In genomic region chrX:72203421-72203820, GRCh38 we compare ENCODE assay signal across 25 cellular contexts. TPM values are rescaled to one million over a fixed set of nuclear protein-coding genes. Genes with fewer than 3 reads are reported as not detected.
DNase-seq lines count a peak whose midpoint lies in the region; ATAC-seq, FAIRE-seq and TF ChIP-seq lines count a peak whose summit lies in the region.
"Had no signal": no experiment of that assay in that cellular context is flagged by ENCODE, and none has a peak within 500 bp of the region (broad histone marks: within the 10 kb centered on the region; RNA-seq: fewer than 3 reads in every experiment).

No MANE protein-coding gene starts in this region.

- H3K36me3 Mint-ChIP-seq in H9 (ENCODE audit: insufficient read depth in 1 of 3, low read depth in 3 of 3) = peaks cover 35 to 44% (median 43%) of the 10 kb centered on the region in 3 experiments
- H3K36me3 Mint-ChIP-seq in naive thymus-derived CD4-positive, alpha-beta T cell = peaks cover 0 to 20% (median 17%) of the 10 kb centered on the region in 5 donors
- no peaks in the 10 kb centered on the region for H3K36me3 Mint-ChIP-seq in Calu3 (ENCODE audit: insufficient read depth, unreplicated experiment)

- no peak overlapping the region for H3K4me3 ChIP-seq in mesendoderm (ENCODE audit: low read length)
- H3K4me3 ChIP-seq in naive thymus-derived CD4-positive, alpha-beta T cell (ENCODE audit: low read length) = no peak overlapping the region
- H3K4me3 ChIP-seq: prostate gland, sigmoid colon, stomach, tibial nerve had no signal

- WGBS in H9 (ENCODE audit: extremely low coverage, insufficient read length, low lambda C conversion rate) = no CpG with 5 or more reads among the region's 6 CpGs
- WGBS in mesendoderm (ENCODE audit: extremely low coverage, insufficient coverage, low lambda C conversion rate) = no CpG with 5 or more reads among the region's 6 CpGs

- peak; percentile 70 for FAIRE-seq in HTR-8/SVneo (lab: Jason Lieb, UNC)

- H2BK5ac ChIP-seq in H9 (ENCODE audit: insufficient read length, low read length) (no peak overlapping the region), mesendoderm (ENCODE audit: low read length) (no peak overlapping the region)

- H3K4me1 Mint-ChIP-seq in H9 (peaks cover 20 to 22% of the 10 kb centered on the region in 2 experiments), Calu3 (ENCODE audit: low read depth, unreplicated experiment) (no peaks in the 10 kb centered on the region)
- peaks cover 0 to 4% (median 0%) of the 10 kb centered on the region in 7 donors for H3K4me1 Mint-ChIP-seq in naive thymus-derived CD4-positive, alpha-beta T cell

- no peaks in the 10 kb centered on the region for H3K27me3 ChIP-seq in H9 (ENCODE audit: insufficient read depth, low read length)
- no peaks in the 10 kb centered on the region for H3K27me3 ChIP-seq in mesendoderm (ENCODE audit: insufficient read depth, low read length, poor library complexity)
- H3K27me3 ChIP-seq in naive thymus-derived CD4-positive, alpha-beta T cell (ENCODE audit: control insufficient read depth in 2 of 2, insufficient read depth in 2 of 2, low read length in 2 of 2) = no peaks in the 10 kb centered on the region
- H3K27me3 ChIP-seq: neutrophil, sigmoid colon, stomach had no signal

- intact Hi-C loops in naive thymus-derived CD4-positive, alpha-beta T cell (cut with micrococcal nuclease) = no loop called here
- intact Hi-C loops in Calu3 (cut with micrococcal nuclease; ENCODE audit: unreplicated experiment) = no loop called here

- TF ChIP-seq CTCF in H9 (conservative IDR thresholded peaks at IDR 0.05) (no peak), Calu3 (IDR thresholded peaks at IDR 0.05; ENCODE audit: unreplicated experiment) (no peak)

- POLR2A ChIA-PET in naive thymus-derived CD4-positive, alpha-beta T cell (lab: Charles Lee) = no interaction called here

- no peak overlapping the region for H2BK12ac ChIP-seq in H9 (ENCODE audit: insufficient read length, low read depth, low read length)

- H3K9me3 ChIP-seq in H9 (ENCODE audit: control insufficient read depth, low read depth, low read length) = peaks cover 20% of the 10 kb centered on the region
- H3K9me3 ChIP-seq in naive thymus-derived CD4-positive, alpha-beta T cell (ENCODE audit: control insufficient read depth in 2 of 3, low read length in 3 of 3) = no peaks in the 10 kb centered on the region
- H3K9me3 ChIP-seq: neutrophil, prostate gland, sigmoid colon, stomach, tibial nerve had no signal

- no peak overlapping the region for H3K14ac ChIP-seq in H9 (ENCODE audit: insufficient read depth, low read length)

- no peaks in the 10 kb centered on the region for H3K79me1 ChIP-seq in H9 (ENCODE audit: insufficient read depth, low read depth, low read length, poor library complexity, severe bottlenecking)
- H3K79me1 ChIP-seq in mesendoderm (ENCODE audit: low read length) = no peaks in the 10 kb centered on the region

- H2AK5ac ChIP-seq in H9 (ENCODE audit: insufficient read length, low read length) = no peak overlapping the region
- no peak overlapping the region for H2AK5ac ChIP-seq in mesendoderm (ENCODE audit: low read length)

- no peaks in the 10 kb centered on the region for H3K23me2 ChIP-seq in H9 (ENCODE audit: insufficient read length, low read depth, low read length, poor library complexity, severe bottlenecking)

- no peaks in the 10 kb centered on the region; the same call in 1 of the 2 replicates for H3K4me1 ChIP-seq in H9 (ENCODE audit: insufficient read depth, low read length)
- peaks cover 2% of the 10 kb centered on the region for H3K4me1 ChIP-seq in mesendoderm (ENCODE audit: control insufficient read depth, low read depth, low read length)
- H3K4me1 ChIP-seq in naive thymus-derived CD4-positive, alpha-beta T cell (ENCODE audit: control insufficient read depth in 2 of 2, insufficient read depth in 2 of 2, low read length in 2 of 2) = no peaks in the 10 kb centered on the region
- H3K4me1 ChIP-seq: prostate gland, sigmoid colon, stomach, tibial nerve had no signal

- H3K9ac ChIP-seq in H9 (ENCODE audit: extremely low read depth, insufficient read length, low read length) (no peak overlapping the region), mesendoderm (ENCODE audit: low read length) (no peak overlapping the region)

- H2BK120ac ChIP-seq in H9 (ENCODE audit: low read depth, low read length, poor library complexity, severe bottlenecking) (no peak overlapping the region), mesendoderm (ENCODE audit: low read depth, low read length) (no peak overlapping the region)

- H3K27ac Mint-ChIP-seq in H9 (peak overlapping the region in 1 of 3 experiments; percentile 28; a peak in 1 of 7 replicates), Calu3 (ENCODE audit: unreplicated experiment) (no peak overlapping the region)
- no peak overlapping the region for H3K27ac Mint-ChIP-seq in naive thymus-derived CD4-positive, alpha-beta T cell
- H3K27ac Mint-ChIP-seq: activated naive CD8-positive, alpha-beta T cell; activated T-helper 2 cell treated with anti-CD3 and anti-CD28 coated beads, Interferon-gamma antibody, Interleukin-2, Interleukin-4, amounts not matched to agents 10 μg/mL and 5 μg/mL and 100 μg/mL, durations not matched to agents 14 hours and 24 hours and 36 hours; CD4-positive, CD25-positive, alpha-beta regulatory T cell; dendritic cell treated with granulocyte-macrophage colony-stimulating factor and Interleukin-4, amounts not matched to agents 40 ng/mL and 50 ng/mL, for 4 days; T-helper 2 cell treated with Interferon-gamma antibody and Interleukin-4, amounts not matched to agents 5 μg/mL and 100 μg/mL, for 36 hours had no signal

- H3K18ac ChIP-seq in H9 (ENCODE audit: insufficient read length, low read depth, low read length) = no peak overlapping the region
- H3K18ac ChIP-seq in mesendoderm (ENCODE audit: low read length) = peak overlapping the region; percentile 39

- H3T11ph ChIP-seq in H9 (ENCODE audit: low read length) = no peak overlapping the region

- DNase-seq in H9 (no peak), HTR-8/SVneo (ENCODE audit: insufficient read length, low spot score) (no peak), mesendoderm (no peak), Calu3 (no peak)
- no peak for DNase-seq in naive thymus-derived CD4-positive, alpha-beta T cell
- DNase-seq in effector CD4-positive, alpha-beta T cell = no peak
- DNase-seq: aorta; CD4-positive, CD25-positive, alpha-beta regulatory T cell; central memory CD4-positive, alpha-beta T cell; DMS 273 treated with DMSO at 0.1 percent for 48 hours; NCI-H187 treated with DMSO at 0.1 percent for 48 hours; NCI-H82; sigmoid colon; stimulated activated CD4-positive, alpha-beta T cell treated with anti-CD3 and anti-CD28 coated beads, Interleukin-15, amount 100 ng/mL, for 24 hours; stomach had no signal

- H3K23ac ChIP-seq in H9 (ENCODE audit: insufficient read length, low read depth, low read length) = no peak overlapping the region
- no peak overlapping the region for H3K23ac ChIP-seq in mesendoderm (ENCODE audit: low read length)

- no peak overlapping the region for H3K27ac ChIP-seq in H9 (ENCODE audit: insufficient read length, low read depth, low read length)
- H3K27ac ChIP-seq in mesendoderm (ENCODE audit: low read depth, low read length) = no peak overlapping the region
- no peak overlapping the region for H3K27ac ChIP-seq in naive thymus-derived CD4-positive, alpha-beta T cell (ENCODE audit: low read depth, low read length)
- H3K27ac ChIP-seq: HL-60, neutrophil, prostate gland, sigmoid colon, stomach, tibial nerve, VCaP had no signal

- H2AFZ ChIP-seq in H9 (ENCODE audit: low read length) = no peak overlapping the region

- H3K4ac ChIP-seq in H9 (ENCODE audit: low read depth, low read length) = no peak overlapping the region
- H3K4ac ChIP-seq in mesendoderm (ENCODE audit: low read depth, low read length) = no peak overlapping the region

- H4K91ac ChIP-seq in H9 (ENCODE audit: insufficient read length, low read depth, low read length) = no peak overlapping the region

- ATAC-seq in GM18907 (IDR thresholded peaks at IDR 0.05; ENCODE audit: unreplicated experiment) = peak; percentile 48
- ATAC-seq in naive thymus-derived CD4-positive, alpha-beta T cell = no peak

- H2BK15ac ChIP-seq in H9 (ENCODE audit: low read depth, low read length) (no peak overlapping the region), mesendoderm (replicated peaks; ENCODE audit: low read depth) (no peak overlapping the region)

- no peaks in the 10 kb centered on the region for H4K20me1 ChIP-seq in H9 (ENCODE audit: control insufficient read depth, insufficient read depth, insufficient read length)

- no TSS peak for BruUV-seq in Calu3 (replicated peaks; lab: Mats Ljungman, UMichigan)

- H4K8ac ChIP-seq in H9 (replicated peaks; ENCODE audit: insufficient read length, low read depth, low read length) (no peak overlapping the region), mesendoderm (ENCODE audit: low read depth, low read length) (no peak overlapping the region)

- no peak overlapping the region for H3K4me3 Mint-ChIP-seq in H9
- no peak overlapping the region for H3K4me3 Mint-ChIP-seq in naive thymus-derived CD4-positive, alpha-beta T cell
- H3K4me3 Mint-ChIP-seq in Calu3 (ENCODE audit: low read depth, unreplicated experiment) = no peak overlapping the region
- H3K4me3 Mint-ChIP-seq: activated naive CD8-positive, alpha-beta T cell; CD4-positive, CD25-positive, alpha-beta regulatory T cell; dendritic cell treated with granulocyte-macrophage colony-stimulating factor and Interleukin-4, amounts not matched to agents 40 ng/mL and 50 ng/mL, for 4 days; T-helper 2 cell treated with Interferon-gamma antibody and Interleukin-4, amounts not matched to agents 5 μg/mL and 100 μg/mL, for 36 hours had no signal

- H3K36me3 ChIP-seq in mesendoderm (ENCODE audit: control insufficient read depth, insufficient read depth, low read length) = peaks cover 1% of the 10 kb centered on the region
- H3K36me3 ChIP-seq in naive thymus-derived CD4-positive, alpha-beta T cell (ENCODE audit: control insufficient read depth in 2 of 3, insufficient read depth in 3 of 3, low read length in 3 of 3) = peaks cover 0 to 5% (median 0%) of the 10 kb centered on the region in 3 experiments
- H3K36me3 ChIP-seq: prostate gland had no signal

- no peak overlapping the region for H2BK20ac ChIP-seq in H9 (ENCODE audit: low read depth, low read length, poor library complexity, severe bottlenecking)

- H3K27me3 Mint-ChIP-seq in H9 (ENCODE audit: low read depth) = no peaks in the 10 kb centered on the region
- H3K27me3 Mint-ChIP-seq in naive thymus-derived CD4-positive, alpha-beta T cell = no peaks in the 10 kb centered on the region
- H3K27me3 Mint-ChIP-seq in Calu3 (ENCODE audit: unreplicated experiment) = no peaks in the 10 kb centered on the region
- H3K27me3 Mint-ChIP-seq: activated naive CD8-positive, alpha-beta T cell; CD4-positive, CD25-positive, alpha-beta regulatory T cell; dendritic cell treated with granulocyte-macrophage colony-stimulating factor and Interleukin-4, amounts not matched to agents 40 ng/mL and 50 ng/mL, for 4 days had no signal

- H3K9me3 Mint-ChIP-seq in H9 (peaks cover 59 to 69% of the 10 kb centered on the region in 2 experiments), Calu3 (ENCODE audit: low read depth, unreplicated experiment) (no peaks in the 10 kb centered on the region)
- no peaks in the 10 kb centered on the region for H3K9me3 Mint-ChIP-seq in naive thymus-derived CD4-positive, alpha-beta T cell
- H3K9me3 Mint-ChIP-seq: activated T-helper 2 cell treated with anti-CD3 and anti-CD28 coated beads, Interferon-gamma antibody, Interleukin-2, Interleukin-4, amounts not matched to agents 10 μg/mL and 5 μg/mL and 100 μg/mL, durations not matched to agents 14 hours and 24 hours and 36 hours; CD4-positive, CD25-positive, alpha-beta regulatory T cell; dendritic cell treated with granulocyte-macrophage colony-stimulating factor and Interleukin-4, amounts not matched to agents 40 ng/mL and 50 ng/mL, for 4 days; T-helper 2 cell treated with Interferon-gamma antibody and Interleukin-4, amounts not matched to agents 5 μg/mL and 100 μg/mL, for 36 hours had no signal

- H3K56ac ChIP-seq in H9 (ENCODE audit: insufficient read length, low read depth, low read length) (no peak overlapping the region), mesendoderm (ENCODE audit: low read length) (peak overlapping the region; percentile 46)

- H3K4me2 ChIP-seq in H9 (ENCODE audit: insufficient read depth, insufficient read length, low read length) (peak overlapping the region; percentile 6), mesendoderm (ENCODE audit: low read length) (no peak overlapping the region)

- CTCF ChIA-PET in naive thymus-derived CD4-positive, alpha-beta T cell (lab: Charles Lee) = no interaction called here
- CTCF ChIA-PET in Calu3 (lab: Charles Lee) = no interaction called here

- H3K79me2 ChIP-seq in H9 (ENCODE audit: insufficient read depth, low read length) (no peaks in the 10 kb centered on the region), mesendoderm (ENCODE audit: control insufficient read depth, insufficient read depth, low read length) (no peaks in the 10 kb centered on the region)

- H4K5ac ChIP-seq in H9 (ENCODE audit: insufficient read length, low read depth, low read length) (no peak overlapping the region), mesendoderm (ENCODE audit: low read length) (no peak overlapping the region)

RNA-seq across cellular contexts. Expression of gene PIN4, which starts 21.9 kb away (rescaled TPM):
- 15.6 and 16.3 TPM in 2 replicates for total RNA-seq in H9 (2021)
- 28.0 TPM for polyA plus RNA-seq in mesendoderm (2013, experiment 1 of 2)
- 28.9 TPM for polyA plus RNA-seq in mesendoderm (2013, experiment 2 of 2)
- total RNA-seq in naive thymus-derived CD4-positive, alpha-beta T cell = 10 to 100 TPM in 2 of 5 experiments, 1 to 10 TPM in 3; 2.0 to 13.6 (median 9.5) TPM
- 10 to 100 TPM; 16.6 to 30.9 TPM for polyA plus RNA-seq in naive thymus-derived CD4-positive, alpha-beta T cell
- 17.2 and 19.4 TPM in 2 replicates for total RNA-seq in Calu3 (2022)

RNA-seq across cellular contexts. Expression of gene ERCC6L, which starts 35.4 kb away (rescaled TPM):
- total RNA-seq in H9 (2021) (18.1 and 19.7 TPM in 2 replicates), Calu3 (2022) (11.0 and 11.3 TPM in 2 replicates)
- 12.4 TPM for polyA plus RNA-seq in mesendoderm (2013, experiment 1 of 2)
- polyA plus RNA-seq in mesendoderm (2013, experiment 2 of 2) = 12.4 TPM
- total RNA-seq in naive thymus-derived CD4-positive, alpha-beta T cell = 1 to 10 TPM in 1 of 5 experiments, under 1 TPM in 4; 0.11 to 6.6 (median 0.16) TPM
- under 1 TPM; 0.49 to 0.58 TPM for polyA plus RNA-seq in naive thymus-derived CD4-positive, alpha-beta T cell
- polyA plus RNA-seq: aorta had no signal
